Comparison of ENCODE assay signal across 13 cellular contexts in genomic region chr10:91643700-91644099, GRCh38. TPM values are rescaled to one million over a fixed set of nuclear protein-coding genes. Genes with fewer than 3 reads are reported as not detected.
DNase-seq lines count a peak whose midpoint lies in the region; FAIRE-seq and TF ChIP-seq lines count a peak whose summit lies in the region.
"Had no signal": no experiment of that assay in that cellular context is flagged by ENCODE, and none has a peak within 500 bp of the region (broad histone marks: within the 10 kb centered on the region; RNA-seq: fewer than 3 reads in every experiment).

No MANE protein-coding gene starts in this region.

- H3K36me3 ChIP-seq in keratinocyte (ENCODE audit: control insufficient read depth in 2 of 2, extremely low read depth in 1 of 2, insufficient read depth in 2 of 2, low read length in 2 of 2), result no peaks in the 10 kb centered on the region

- H3K4me2 ChIP-seq in keratinocyte (ENCODE audit: control insufficient read depth, extremely low read depth, insufficient read depth, low read depth, low read length), result no peak overlapping the region

- no peak overlapping the region for H3K9ac ChIP-seq in keratinocyte (ENCODE audit: control insufficient read depth, extremely low read depth, insufficient read depth, low read length)

- H3K79me2 ChIP-seq in keratinocyte (ENCODE audit: control insufficient read depth, insufficient read depth, low read length), result no peaks in the 10 kb centered on the region

- H4K20me1 ChIP-seq in keratinocyte (ENCODE audit: control insufficient read depth, extremely low read depth, insufficient read depth, low read length), result no peaks in the 10 kb centered on the region

- peaks cover 12% of the 10 kb centered on the region for H3K4me1 ChIP-seq in keratinocyte (ENCODE audit: control insufficient read depth, extremely low read depth, insufficient read depth, low read length)

- H3K9me3 ChIP-seq in keratinocyte (ENCODE audit: control insufficient read depth, low read depth, low read length), result no peaks in the 10 kb centered on the region

- no peak overlapping the region for H2AFZ ChIP-seq in keratinocyte (ENCODE audit: control insufficient read depth, low read length)

- no peaks in the 10 kb centered on the region for H3K9me1 ChIP-seq in keratinocyte (ENCODE audit: control insufficient read depth, extremely low read depth, insufficient read depth, low read length)

- H3K27ac ChIP-seq in 22Rv1 (no peak overlapping the region), keratinocyte (ENCODE audit: control insufficient read depth, insufficient read depth, low read length) (no peak overlapping the region)

- H3K4me3 ChIP-seq in GM12875 (ENCODE audit: low read depth, low read length), result no peak overlapping the region
- no peak overlapping the region for H3K4me3 ChIP-seq in astrocyte of the spinal cord (ENCODE audit: low read depth, low read length)
- H3K4me3 ChIP-seq in keratinocyte (ENCODE audit: control insufficient read depth in 2 of 3, extremely low read depth in 1 of 3, insufficient read depth in 2 of 3, low read depth in 1 of 3, low read length in 3 of 3), result no peak overlapping the region

- dilution Hi-C loops in keratinocyte (cut with MboI; ENCODE audit: extremely low pct_ligation_motif_present, low sequenced_read_pairs), result no loop called here

- in situ Hi-C loops in astrocyte of the spinal cord (cut with HindIII; ENCODE audit: low sequenced_read_pairs), result no loop called here

- FAIRE-seq in keratinocyte (lab: Jason Lieb, UNC), result peak; percentile 44

- TF ChIP-seq CTCF in 22Rv1 (IDR thresholded peaks at IDR 0.05), result peak; percentile 39
- peak; percentile 17; the same call in 1 of the 2 replicates for TF ChIP-seq CTCF in GM12875 (IDR thresholded peaks at IDR 0.05; ENCODE audit: borderline replicate concordance, insufficient read depth, low read depth, low read length)
- TF ChIP-seq CTCF in astrocyte of the spinal cord (IDR thresholded peaks at IDR 0.05; ENCODE audit: low read depth, low read length), result peak; percentile 41
- peak; percentile 38 to 63 (median 62) for TF ChIP-seq CTCF in keratinocyte (optimal IDR thresholded peaks at IDR 0.05 in 1 of 3, IDR thresholded peaks at IDR 0.05 in 1 of 3, conservative IDR thresholded peaks at IDR 0.05 in 1 of 3; ENCODE audit: extremely low read depth in 1 of 3, insufficient read depth in 2 of 3, low read length in 3 of 3)

- DNase-seq in astrocyte of the spinal cord (ENCODE audit: low read depth, low spot score) (no peak), keratinocyte (ENCODE audit: low read depth, low spot score) (no peak), T-helper 9 cell (no peak), RPMI8226 (no peak), NCI-H1105 treated with DMSO at 0.1 percent for 48 hours (lab: John Stamatoyannopoulos, UW) (no peak), SW 1271 (lab: John Stamatoyannopoulos, UW) (no peak)
- DNase-seq: activated CD4-positive, alpha-beta T cell treated with anti-CD3 and anti-CD28 coated beads for 48 hours; activated naive CD8-positive, alpha-beta T cell treated with anti-CD3 and anti-CD28 coated beads, Interleukin-2, amount 50 U/mL, for 24 hours; CD4-positive, CD25-positive, alpha-beta regulatory T cell; NCI-H1105; stimulated activated naive CD4-positive, alpha-beta T cell treated with Interleukin-2 at 50 U/mL for 16 hours had no signal

- H3K27me3 ChIP-seq in keratinocyte (ENCODE audit: control insufficient read depth, extremely low read depth, insufficient read depth, low read length), result no peaks in the 10 kb centered on the region

RNA-seq across cellular contexts. Expression of gene PPP1R3C, which starts 10.8 kb away (rescaled TPM):
- 3.2 to 8.9 TPM (median 7.3 TPM) in 3 replicates for polyA plus RNA-seq in keratinocyte
- 2.5 TPM for polyA plus RNA-seq in keratinocyte (2011; ENCODE audit: low read depth)
- polyA plus RNA-seq in keratinocyte (2011; cell fraction: cytosol; rRNA removed), result 3.6 and 5.0 TPM in 2 replicates
- polyA plus RNA-seq in keratinocyte (2011; cell fraction: nucleus; rRNA removed), result 8.2 and 8.5 TPM in 2 replicates
- 3.0 and 9.3 TPM in 2 replicates for polyA plus RNA-seq in keratinocyte (2012; ENCODE audit: low replicate concordance)
- polyA minus RNA-seq in keratinocyte, result 1.4 to 15.8 TPM (median 9.8 TPM) in 3 replicates
- 4.6 TPM for polyA minus RNA-seq in keratinocyte (2011; cell fraction: cytosol; rRNA and poly(A)+ RNA removed)
- 6.4 and 11.6 TPM in 2 replicates for polyA minus RNA-seq in keratinocyte (2011; cell fraction: nucleus; rRNA and poly(A)+ RNA removed)
- polyA plus RNA-seq: CD4-positive, CD25-positive, alpha-beta regulatory T cell had no signal
